ENCODE assay signal across 10 cellular contexts in genomic region chr22:39242389-39242808, GRCh38. TPM values are rescaled to one million over a fixed set of nuclear protein-coding genes. Genes with fewer than 3 reads are reported as not detected.
DNase-seq lines count a peak whose midpoint lies in the region; ATAC-seq and TF ChIP-seq lines count a peak whose summit lies in the region.
"Had no signal": no experiment of that assay in that cellular context is flagged by ENCODE, and none has a peak within 500 bp of the region (broad histone marks: within the 10 kb centered on the region; RNA-seq: fewer than 3 reads in every experiment).

No MANE protein-coding gene starts in this region.

- H3K4me1 ChIP-seq in breast epithelium (peaks cover 17 to 30% of the 10 kb centered on the region in 2 donors), ectodermal cell (ENCODE audit: control insufficient read depth, insufficient read depth, low read length) (peaks cover 36% of the 10 kb centered on the region), mononuclear cell (ENCODE audit: insufficient read depth, low read length) (peaks cover 48% of the 10 kb centered on the region), urinary bladder (ENCODE audit: insufficient read depth) (no peaks in the 10 kb centered on the region)

- peak overlapping the region; percentile 93 to 95 for H3K27ac ChIP-seq in breast epithelium
- no peak overlapping the region for H3K27ac ChIP-seq in ectodermal cell (ENCODE audit: insufficient read depth, low read depth, low read length, poor library complexity, severe bottlenecking)
- H3K27ac ChIP-seq in urinary bladder (ENCODE audit: low read depth) = no peak overlapping the region

- H3K36me3 ChIP-seq in breast epithelium (no peaks in the 10 kb centered on the region), ectodermal cell (ENCODE audit: control insufficient read depth, insufficient read depth, low read length) (no peaks in the 10 kb centered on the region), urinary bladder (ENCODE audit: insufficient read depth) (no peaks in the 10 kb centered on the region)

- WGBS in ectodermal cell, 2 experiments = 0 to 1% methylated on average over 54 of the region's 54 CpGs
- WGBS in urinary bladder = under 1% methylated on average over 47 of the region's 54 CpGs

- TF ChIP-seq POLR2A in breast epithelium (IDR thresholded peaks at IDR 0.05) = no peak

- H3K4me3 Mint-ChIP-seq in MCF 10A (ENCODE audit: unreplicated experiment) = no peak overlapping the region

- H3K9me3 Mint-ChIP-seq in MCF 10A (ENCODE audit: unreplicated experiment) = no peaks in the 10 kb centered on the region

- no TSS peak for BruUV-seq in MCF 10A (replicated peaks; lab: Mats Ljungman, UMichigan)

- no peak for TF ChIP-seq CTCF in breast epithelium (IDR thresholded peaks at IDR 0.05)
- TF ChIP-seq CTCF in MCF 10A (IDR thresholded peaks at IDR 0.05; ENCODE audit: unreplicated experiment) = no peak

- no peak for ATAC-seq in HG02571 (IDR thresholded peaks at IDR 0.05; ENCODE audit: unreplicated experiment)

- H3K4me3 ChIP-seq in breast epithelium = peak overlapping the region; percentile 55 to 80 (median 70)
- peak overlapping the region; percentile 30 for H3K4me3 ChIP-seq in ectodermal cell (ENCODE audit: insufficient read depth, low read depth, low read length)
- H3K4me3 ChIP-seq in mononuclear cell (ENCODE audit: low read length) = peak overlapping the region; percentile 18
- H3K4me3 ChIP-seq in urinary bladder (ENCODE audit: low read depth, low read length) = peak overlapping the region; percentile 60

- DNase-seq in breast epithelium (ENCODE audit: low spot score in 2 of 2) (no peak), MCF 10A (ENCODE audit: unreplicated experiment) (no peak), NK-92 (lab: John Stamatoyannopoulos, UW; ENCODE audit: unreplicated experiment) (no peak)
- DNase-seq in stimulated activated naive CD4-positive, alpha-beta T cell (lab: John Stamatoyannopoulos, UW) = no peak
- DNase-seq: hippocampal formation, SW 1271 had no signal

- POLR2A ChIA-PET in MCF 10A (lab: Yijun Ruan, JAX) = no interaction called here

- H3K9me3 ChIP-seq in breast epithelium (no peaks in the 10 kb centered on the region), ectodermal cell (ENCODE audit: control insufficient read depth, low read length) (no peaks in the 10 kb centered on the region), mononuclear cell (ENCODE audit: low read depth, low read length) (no peaks in the 10 kb centered on the region)

- CTCF ChIA-PET in MCF 10A (lab: Yijun Ruan, JAX) = interaction anchor here (1.3 kb wide), 1 partner anchor 71 kb away, joined by 6 read pairs; no protein-coding TSS in a partner anchor

- intact Hi-C loops in breast epithelium (cut with DNase I; ENCODE audit: low total_unique reads) = loop anchor here (10.0 kb wide), 1 partner anchor 52 kb away; no protein-coding TSS in a partner anchor
- intact Hi-C loops in MCF 10A (cut with micrococcal nuclease) = no loop called here

- peaks cover 41% of the 10 kb centered on the region for H3K27me3 Mint-ChIP-seq in MCF 10A (ENCODE audit: insufficient read depth, unreplicated experiment)

- no peaks in the 10 kb centered on the region for H3K36me3 Mint-ChIP-seq in MCF 10A (ENCODE audit: insufficient read depth, unreplicated experiment)

- H3K4me1 Mint-ChIP-seq in MCF 10A (ENCODE audit: insufficient read depth, unreplicated experiment) = peaks cover 37% of the 10 kb centered on the region

- H3K27me3 ChIP-seq in breast epithelium = no peaks in the 10 kb centered on the region
- H3K27me3 ChIP-seq in ectodermal cell (ENCODE audit: control insufficient read depth, insufficient read depth, low read length, poor library complexity, severe bottlenecking) = peaks cover 71% of the 10 kb centered on the region
- peaks cover 60% of the 10 kb centered on the region for H3K27me3 ChIP-seq in mononuclear cell (ENCODE audit: insufficient read depth, low read length)

- H3K27ac Mint-ChIP-seq in MCF 10A (ENCODE audit: low read depth, unreplicated experiment) = no peak overlapping the region

RNA-seq across cellular contexts. Expression of gene PDGFB, which starts 2.4 kb away (rescaled TPM):
- 10 to 100 TPM in 1 of 3 donors, 1 to 10 TPM in 2; 5.3 to 11.1 (median 8.5) TPM for total RNA-seq in breast epithelium
- 0.29 and 0.37 TPM in 2 replicates for total RNA-seq in MCF 10A (2022)
- 0.76 TPM for polyA plus RNA-seq in ectodermal cell (2013, experiment 1 of 4)
- 0.94 TPM for polyA plus RNA-seq in ectodermal cell (2013, experiment 2 of 4)
- polyA plus RNA-seq in ectodermal cell (2013, experiment 3 of 4) = 0.64 TPM
- 1.2 TPM for polyA plus RNA-seq in ectodermal cell (2013, experiment 4 of 4)
- 1.2 TPM for total RNA-seq in mononuclear cell
- 5.8 TPM for total RNA-seq in urinary bladder
- polyA plus RNA-seq in urinary bladder = 12.3 TPM

Comparison
In these comparisons a context has a peak if more than half of its experiments do, and no peak if none do; other contexts are left out.
1. H3K27ac ChIP-seq: peak in breast epithelium (2 of 2); none in ectodermal cell (single experiment) and urinary bladder (single experiment).
2. H3K4me3 ChIP-seq: peak in every context shown above with its lines; median percentile 70 in breast epithelium; 60 in urinary bladder; 30 in ectodermal cell; 18 in mononuclear cell.